Comparison of ENCODE assay signal across 15 cellular contexts in genomic region chr2:173191601-173192000, GRCh38.
DNase-seq lines count a peak whose midpoint lies in the region; ATAC-seq and TF ChIP-seq lines count a peak whose summit lies in the region.
"Had no signal": no experiment of that assay in that cellular context is flagged by ENCODE, and none has a peak within 500 bp of the region (broad histone marks: within the 10 kb centered on the region; RNA-seq: fewer than 3 reads in every experiment).

No MANE protein-coding gene starts in this region.

- intact Hi-C loops in MCF 10A (cut with micrococcal nuclease) (no loop called here), breast epithelium (cut with DNase I; ENCODE audit: low total_unique reads) (no loop called here), uterus (cut with DNase I; ENCODE audit: low total_unique reads) (no loop called here)

- peak; percentile 51 for DNase-seq in MCF 10A (ENCODE audit: unreplicated experiment)
- DNase-seq in breast epithelium (ENCODE audit: low spot score in 2 of 2) = no peak
- DNase-seq in brain microvascular endothelial cell = peak; percentile 22
- peak; percentile 49 for DNase-seq in iris pigment epithelial cell (ENCODE audit: low read depth)
- DNase-seq in uterus = no peak
- no peak for DNase-seq in activated T-cell treated with anti-CD3 and anti-CD28 coated beads, Interleukin-2, amount 50 U/mL, for 1 hour
- DNase-seq in NCI-H2081 treated with DMSO at 0.1 percent for 48 hours (lab: John Stamatoyannopoulos, UW) = no peak
- DNase-seq: activated naive CD4-positive, alpha-beta T cell; cerebellar nuclear complex; naive thymus-derived CD4-positive, alpha-beta T cell; NCI-H2081; right lobe of liver had no signal

- TF ChIP-seq CTCF in MCF 10A (IDR thresholded peaks at IDR 0.05; ENCODE audit: unreplicated experiment) (no peak), breast epithelium (IDR thresholded peaks at IDR 0.05) (no peak), brain microvascular endothelial cell (IDR thresholded peaks at IDR 0.05; ENCODE audit: low read depth, low read length, missing control alignments) (no peak), uterus (IDR thresholded peaks at IDR 0.05) (no peak)

- in situ Hi-C loops in brain microvascular endothelial cell (cut with HindIII; ENCODE audit: low pct_ligation_motif_present, low sequenced_read_pairs) = no loop called here

- H3K4me1 Mint-ChIP-seq in MCF 10A (ENCODE audit: insufficient read depth, unreplicated experiment) = peaks cover 37% of the 10 kb centered on the region

- H3K4me3 Mint-ChIP-seq in MCF 10A (ENCODE audit: unreplicated experiment) = no peak overlapping the region
- H3K4me3 Mint-ChIP-seq: naive thymus-derived CD4-positive, alpha-beta T cell; T-helper 2 cell treated with Interferon-gamma antibody and Interleukin-4, amounts not matched to agents 5 μg/mL and 100 μg/mL, for 36 hours had no signal

- peak overlapping the region; percentile 82 for H3K27ac Mint-ChIP-seq in MCF 10A (ENCODE audit: low read depth, unreplicated experiment)
- H3K27ac Mint-ChIP-seq: naive thymus-derived CD4-positive, alpha-beta T cell; T-helper 2 cell treated with Interferon-gamma antibody and Interleukin-4, amounts not matched to agents 5 μg/mL and 100 μg/mL, for 36 hours had no signal

- BruUV-seq in MCF 10A (replicated peaks; lab: Mats Ljungman, UMichigan) = TSS peak; percentile 2

- H3K9me3 ChIP-seq in breast epithelium (no peaks in the 10 kb centered on the region), uterus (no peaks in the 10 kb centered on the region)
- H3K9me3 ChIP-seq: right lobe of liver had no signal

- H3K4me3 ChIP-seq in breast epithelium = no peak overlapping the region
- H3K4me3 ChIP-seq in brain microvascular endothelial cell (ENCODE audit: low read depth, low read length) = no peak overlapping the region
- H3K4me3 ChIP-seq in uterus = no peak overlapping the region
- H3K4me3 ChIP-seq: right lobe of liver had no signal

- ATAC-seq in GM19397 (IDR thresholded peaks at IDR 0.05; ENCODE audit: unreplicated experiment) = no peak
- ATAC-seq: naive thymus-derived CD4-positive, alpha-beta T cell; right lobe of liver had no signal

- CTCF ChIA-PET in MCF 10A (lab: Yijun Ruan, JAX) = interaction anchor here (0.9 to 2.3 kb wide), 2 partner anchors 19 to 171 kb away, joined by 3 to 6 read pairs; no protein-coding TSS in a partner anchor

- POLR2A ChIA-PET in MCF 10A (lab: Yijun Ruan, JAX) = interaction anchor here (1.0 kb wide), 1 partner anchor 9 kb away, joined by 3 read pairs; no protein-coding TSS in a partner anchor

- H3K36me3 ChIP-seq in breast epithelium (no peaks in the 10 kb centered on the region), brain microvascular endothelial cell (replicated peaks) (no peaks in the 10 kb centered on the region), uterus (no peaks in the 10 kb centered on the region)

- H3K4me1 ChIP-seq in breast epithelium = no peaks in the 10 kb centered on the region
- H3K4me1 ChIP-seq in uterus = peaks cover 5 to 8% of the 10 kb centered on the region in 2 donors

- H3K27ac ChIP-seq in breast epithelium (peak overlapping the region in 1 of 2 donors; percentile 49), brain microvascular endothelial cell (no peak overlapping the region), uterus (peak overlapping the region; percentile 3 to 44)
- H3K27ac ChIP-seq: 22Rv1, right lobe of liver had no signal

- H3K36me3 Mint-ChIP-seq in MCF 10A (ENCODE audit: insufficient read depth, unreplicated experiment) = peaks cover 64% of the 10 kb centered on the region

- TF ChIP-seq POLR2A in breast epithelium (IDR thresholded peaks at IDR 0.05) = no peak
- no peak for TF ChIP-seq POLR2A in uterus (IDR thresholded peaks at IDR 0.05)

- no peaks in the 10 kb centered on the region for H3K27me3 ChIP-seq in breast epithelium
- H3K27me3 ChIP-seq in brain microvascular endothelial cell (replicated peaks) = no peaks in the 10 kb centered on the region
- no peaks in the 10 kb centered on the region for H3K27me3 ChIP-seq in uterus
- H3K27me3 ChIP-seq: right lobe of liver had no signal

- no peaks in the 10 kb centered on the region for H3K27me3 Mint-ChIP-seq in MCF 10A (ENCODE audit: insufficient read depth, unreplicated experiment)

- no peaks in the 10 kb centered on the region for H3K9me3 Mint-ChIP-seq in MCF 10A (ENCODE audit: unreplicated experiment)
- H3K9me3 Mint-ChIP-seq: naive thymus-derived CD4-positive, alpha-beta T cell; T-helper 2 cell treated with Interferon-gamma antibody and Interleukin-4, amounts not matched to agents 5 μg/mL and 100 μg/mL, for 36 hours had no signal

Comparison
In these comparisons a context has a peak if more than half of its experiments do, and no peak if none do; other contexts are left out.
1. DNase-seq: peak in MCF 10A (single experiment), brain microvascular endothelial cell (single experiment) and iris pigment epithelial cell (single experiment); none in breast epithelium (0 of 2), uterus (0 of 2), activated T-cell treated with anti-CD3 and anti-CD28 coated beads, Interleukin-2, amount 50 U/mL, for 1 hour (single experiment) and NCI-H2081 treated with DMSO at 0.1 percent for 48 hours (single experiment).